In the genomic region with DNA sequence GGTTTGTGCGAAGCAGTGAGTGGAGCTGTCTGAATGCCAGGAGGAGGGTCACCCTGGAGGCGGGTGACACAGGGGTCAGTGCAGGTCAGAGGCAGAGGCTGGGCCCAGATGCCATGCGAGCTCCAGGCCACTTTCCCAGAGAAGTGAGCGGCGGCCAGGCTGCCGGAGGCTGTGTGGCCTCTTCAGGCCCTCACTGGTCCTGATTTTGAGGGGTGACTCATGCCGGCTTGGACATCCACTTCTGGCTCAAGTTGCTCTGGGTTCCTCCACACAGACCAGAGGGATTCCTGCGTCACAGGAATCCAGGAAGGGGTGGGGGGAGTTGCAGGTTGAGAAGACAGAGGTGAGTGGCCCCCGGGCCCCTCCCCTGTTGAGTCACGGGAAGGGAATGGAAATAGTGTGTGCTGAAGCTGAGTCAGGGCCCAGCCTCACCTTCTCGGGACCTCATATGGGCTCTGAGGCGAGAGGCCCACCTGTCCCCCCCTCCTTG, we compare ENCODE assay signal across 7 cellular contexts. TPM values are rescaled to one million over a fixed set of nuclear protein-coding genes. Genes with fewer than 3 reads are reported as not detected.
"Had no signal": no experiment of that assay in that cellular context is flagged by ENCODE, and none has a peak within 500 bp of the region (broad histone marks: within the 10 kb centered on the region; RNA-seq: fewer than 3 reads in every experiment).

No MANE protein-coding gene starts in this region.

RNA-seq across cellular contexts. Expression of gene TNFRSF13B, which starts 38.7 kb away (rescaled TPM):
- total RNA-seq: activated CD8-positive, alpha-beta memory T cell treated with anti-CD3 and anti-CD28 coated beads, Interleukin-2, amount 10 ng/mL, durations not matched to agents 7 days and 5 days; cardiac muscle cell; frontal cortex; hepatocyte; myocyte; right atrium auricular region; urinary bladder had no signal
- polyA plus RNA-seq: cardiac muscle cell, hepatocyte had no signal
